In genomic region chr9:27413507-27414214, GRCh38 we compare ENCODE assay signal across 1 cellular context.
TF ChIP-seq lines count a peak whose summit lies in the region.

No MANE protein-coding gene starts in this region.

TF ChIP-seq in SK-N-SH treated with all-trans-retinoic acid at 6 μM for 48 hours, 23 proteins besides CTCF, POLR2A, EP300 and RAD21 (continued from another document):
- no peak for TF ChIP-seq PPARA (CRISPR knock-in tag; IDR thresholded peaks at IDR 0.05; ENCODE audit: borderline replicate concordance)
- TF ChIP-seq GLIS3 (CRISPR knock-in tag; IDR thresholded peaks at IDR 0.05), result no peak
- no peak for TF ChIP-seq TOX (CRISPR knock-in tag; IDR thresholded peaks at IDR 0.05; ENCODE audit: borderline replicate concordance)
- TF ChIP-seq BACH2 (CRISPR knock-in tag; IDR thresholded peaks at IDR 0.05; ENCODE audit: borderline replicate concordance), result no peak
